In genomic region chr12:45490232-45490881, GRCh38 we compare ENCODE assay signal across 20 cellular contexts.
DNase-seq lines count a peak whose midpoint lies in the region; ATAC-seq, FAIRE-seq and TF ChIP-seq lines count a peak whose summit lies in the region.
"Had no signal": no experiment of that assay in that cellular context is flagged by ENCODE, and none has a peak within 500 bp of the region (broad histone marks: within the 10 kb centered on the region; RNA-seq: fewer than 3 reads in every experiment).

No MANE protein-coding gene starts in this region.

- H3K27me3 Mint-ChIP-seq in neural crest cell (ENCODE audit: low read depth): no peaks in the 10 kb centered on the region
- no peaks in the 10 kb centered on the region for H3K27me3 Mint-ChIP-seq in Calu3 (ENCODE audit: unreplicated experiment)
- H3K27me3 Mint-ChIP-seq: T-helper 17 cell had no signal

- H3K27me3 ChIP-seq in DOHH2 (ENCODE audit: control insufficient read depth, low read length) (no peaks in the 10 kb centered on the region), K562 (ENCODE audit: control insufficient read depth in 2 of 2, insufficient read depth in 2 of 2, low read length in 2 of 2) (no peaks in the 10 kb centered on the region), breast epithelium (no peaks in the 10 kb centered on the region)

- no peak overlapping the region for H2AFZ ChIP-seq in K562 (ENCODE audit: low read depth, low read length)

- no peaks in the 10 kb centered on the region for H3K79me2 ChIP-seq in DOHH2 (ENCODE audit: control insufficient read depth, low read length)
- no peaks in the 10 kb centered on the region for H3K79me2 ChIP-seq in K562 (ENCODE audit: control insufficient read depth, insufficient read depth, low read length)

- no peak for TF ChIP-seq POLR2A in K562 (conservative IDR thresholded peaks at IDR 0.05)
- TF ChIP-seq POLR2A in breast epithelium (IDR thresholded peaks at IDR 0.05): no peak

- H3K36me3 ChIP-seq in DOHH2 (ENCODE audit: control insufficient read depth, low read length) (no peaks in the 10 kb centered on the region), K562 (ENCODE audit: control insufficient read depth, insufficient read depth, low read length) (no peaks in the 10 kb centered on the region), breast epithelium (no peaks in the 10 kb centered on the region)

- ATAC-seq in K562 (no peak), GM21423 (IDR thresholded peaks at IDR 0.05; ENCODE audit: unreplicated experiment) (no peak)
- ATAC-seq: GM12878, T-helper 17 cell had no signal

- in situ Hi-C loops in K562 (cut with MboI): no loop called here

- peak; percentile 11 to 26 for DNase-seq in Kasumi-1 (lab: John Stamatoyannopoulos, UW)
- DNase-seq in K562 (ENCODE audit: extremely low read depth in 1 of 4, low spot score in 3 of 4): no peak
- no peak for DNase-seq in neural crest cell (ENCODE audit: low read depth, low spot score)
- DNase-seq in OCI-M2 (lab: John Stamatoyannopoulos, UW; ENCODE audit: unreplicated experiment): no peak
- no peak for DNase-seq in breast epithelium (ENCODE audit: low spot score in 2 of 2)
- DNase-seq in Calu3: no peak
- DNase-seq: AML-193, NCI-H1092, NCI-H2081 treated with DMSO at 0.1 percent for 48 hours, NCI-H510A treated with DMSO at 0.1 percent for 48 hours, SHP77 treated with DMSO at 0.1 percent for 48 hours, T-helper 17 cell had no signal

- POLR2A ChIA-PET in K562 (lab: Yijun Ruan, JAX): no interaction called here

- H3K9me2 ChIP-seq in DOHH2 (replicated peaks; ENCODE audit: control insufficient read depth, low read length): no peaks in the 10 kb centered on the region

- no peaks in the 10 kb centered on the region for H3K9me3 ChIP-seq in DOHH2 (ENCODE audit: control insufficient read depth, insufficient read depth, low read length)
- H3K9me3 ChIP-seq in K562 (replicated peaks; ENCODE audit: control insufficient read depth, insufficient read depth, low read depth, low read length): no peaks in the 10 kb centered on the region
- no peaks in the 10 kb centered on the region for H3K9me3 ChIP-seq in breast epithelium
- H3K9me3 ChIP-seq: Caco-2 had no signal

- H3K4me1 Mint-ChIP-seq in neural crest cell: peaks cover 7% of the 10 kb centered on the region
- H3K4me1 Mint-ChIP-seq in Calu3 (ENCODE audit: low read depth, unreplicated experiment): no peaks in the 10 kb centered on the region

- under 1% methylated on average over 7 of the region's 7 CpGs for WGBS in K562 (ENCODE audit: insufficient coverage, low coverage, missing lambda C conversion rate)

- H3K4me2 ChIP-seq in DOHH2 (ENCODE audit: low read length) (no peak overlapping the region), K562 (ENCODE audit: insufficient read depth, low read length) (no peak overlapping the region)

- H3K4me3 Mint-ChIP-seq in neural crest cell: no peak overlapping the region
- no peak overlapping the region for H3K4me3 Mint-ChIP-seq in Calu3 (ENCODE audit: low read depth, unreplicated experiment)
- H3K4me3 Mint-ChIP-seq: T-helper 17 cell had no signal

- H3F3A ChIP-seq in DOHH2 (ENCODE audit: control insufficient read depth, insufficient read depth): no peaks in the 10 kb centered on the region

- TF ChIP-seq RAD21 in K562 (CRISPR knock-in tag; conservative IDR thresholded peaks at IDR 0.05 in 1 of 2, IDR thresholded peaks at IDR 0.05 in 1 of 2): no peak

- H3K27ac ChIP-seq in DOHH2 (ENCODE audit: low read depth, low read length) (no peak overlapping the region), K562 (ENCODE audit: extremely low read depth, low read depth, low read length) (no peak overlapping the region), breast epithelium (no peak overlapping the region)
- H3K27ac ChIP-seq: HL-60 had no signal

- H3K36me3 Mint-ChIP-seq in neural crest cell (ENCODE audit: low read depth) (peaks cover 6% of the 10 kb centered on the region), Calu3 (ENCODE audit: insufficient read depth, unreplicated experiment) (no peaks in the 10 kb centered on the region)

- no peaks in the 10 kb centered on the region for H4K20me1 ChIP-seq in DOHH2 (ENCODE audit: control insufficient read depth, insufficient read depth, low read depth, low read length)
- H4K20me1 ChIP-seq in K562 (replicated peaks; ENCODE audit: control insufficient read depth, insufficient read depth, low read length): no peaks in the 10 kb centered on the region

- intact Hi-C loops in K562 (cut with micrococcal nuclease): no loop called here
- intact Hi-C loops in breast epithelium (cut with DNase I; ENCODE audit: low total_unique reads): no loop called here
- intact Hi-C loops in Calu3 (cut with micrococcal nuclease; ENCODE audit: unreplicated experiment): no loop called here

- no peak overlapping the region for H3K4me3 ChIP-seq in DOHH2 (ENCODE audit: low read length)
- no peak overlapping the region for H3K4me3 ChIP-seq in K562
- H3K4me3 ChIP-seq in breast epithelium: no peak overlapping the region
- H3K4me3 ChIP-seq: GM12878 had no signal

- H3K9me1 ChIP-seq in K562 (ENCODE audit: control insufficient read depth, insufficient read depth, low read length): no peaks in the 10 kb centered on the region

- BruUV-seq in K562 (replicated peaks; lab: Mats Ljungman, UMichigan) (no TSS peak), Calu3 (replicated peaks; lab: Mats Ljungman, UMichigan) (no TSS peak)

- H3K9me3 Mint-ChIP-seq in neural crest cell (peaks cover 12% of the 10 kb centered on the region), Calu3 (ENCODE audit: low read depth, unreplicated experiment) (peaks cover 5% of the 10 kb centered on the region)

- no peak for FAIRE-seq in K562 (lab: Jason Lieb, UNC)
- FAIRE-seq: G401.6, GM12878, GM18507, H1 had no signal

- H3K4me1 ChIP-seq in DOHH2 (ENCODE audit: control insufficient read depth, low read length) (no peaks in the 10 kb centered on the region), K562 (replicated peaks in 1 of 2; ENCODE audit: control insufficient read depth in 2 of 2, insufficient read depth in 2 of 2, low read length in 2 of 2) (no peaks in the 10 kb centered on the region), breast epithelium (no peaks in the 10 kb centered on the region)

- peak; percentile 10 for TF ChIP-seq CTCF in DOHH2 (IDR thresholded peaks at IDR 0.05; ENCODE audit: low read depth, low read length, poor library complexity, severe bottlenecking)
- no peak for TF ChIP-seq CTCF in K562 (IDR thresholded peaks at IDR 0.05 in 2 of 3, conservative IDR thresholded peaks at IDR 0.05 in 1 of 3; ENCODE audit: insufficient read depth in 2 of 3, low read depth in 1 of 3, low read length in 3 of 3)
- TF ChIP-seq CTCF in neural crest cell (conservative IDR thresholded peaks at IDR 0.05): peak; percentile 24
- no peak for TF ChIP-seq CTCF in breast epithelium (IDR thresholded peaks at IDR 0.05)
- no peak for TF ChIP-seq CTCF in Calu3 (IDR thresholded peaks at IDR 0.05; ENCODE audit: unreplicated experiment)

- H3K27ac Mint-ChIP-seq in neural crest cell (ENCODE audit: unreplicated experiment): no peak overlapping the region
- no peak overlapping the region for H3K27ac Mint-ChIP-seq in Calu3 (ENCODE audit: unreplicated experiment)
- H3K27ac Mint-ChIP-seq: T-helper 17 cell had no signal

- no peak for TF ChIP-seq EP300 in K562 (IDR thresholded peaks at IDR 0.05; ENCODE audit: low read length)

- CTCF ChIA-PET in K562 (lab: Yijun Ruan, JAX; ENCODE audit: low intra/inter-chr PET ratio): no interaction called here
- CTCF ChIA-PET in Calu3 (lab: Charles Lee): no interaction called here

- no peak overlapping the region for H3K9ac ChIP-seq in K562 (ENCODE audit: insufficient read depth in 1 of 2, low read depth in 2 of 2, low read length in 2 of 2)

TF ChIP-seq in K562, 482 proteins besides CTCF, POLR2A, EP300 and RAD21:
- TF ChIP-seq ARHGAP35 (IDR thresholded peaks at IDR 0.05; ENCODE audit: partially characterized antibody) (no peak), ZNF165 (CRISPR knock-in tag; IDR thresholded peaks at IDR 0.05; ENCODE audit: borderline replicate concordance) (no peak), NFIX (CRISPR knock-in tag; IDR thresholded peaks at IDR 0.05; ENCODE audit: low read depth) (no peak), TFE3 (CRISPR knock-in tag; IDR thresholded peaks at IDR 0.05) (0 out of 2 replicates have a peak, but pooled peaks have one; percentile 11), MEF2A (IDR thresholded peaks at IDR 0.05; ENCODE audit: control insufficient read depth, low read depth, low read length) (no peak)
- TF ChIP-seq, protein P1, sequence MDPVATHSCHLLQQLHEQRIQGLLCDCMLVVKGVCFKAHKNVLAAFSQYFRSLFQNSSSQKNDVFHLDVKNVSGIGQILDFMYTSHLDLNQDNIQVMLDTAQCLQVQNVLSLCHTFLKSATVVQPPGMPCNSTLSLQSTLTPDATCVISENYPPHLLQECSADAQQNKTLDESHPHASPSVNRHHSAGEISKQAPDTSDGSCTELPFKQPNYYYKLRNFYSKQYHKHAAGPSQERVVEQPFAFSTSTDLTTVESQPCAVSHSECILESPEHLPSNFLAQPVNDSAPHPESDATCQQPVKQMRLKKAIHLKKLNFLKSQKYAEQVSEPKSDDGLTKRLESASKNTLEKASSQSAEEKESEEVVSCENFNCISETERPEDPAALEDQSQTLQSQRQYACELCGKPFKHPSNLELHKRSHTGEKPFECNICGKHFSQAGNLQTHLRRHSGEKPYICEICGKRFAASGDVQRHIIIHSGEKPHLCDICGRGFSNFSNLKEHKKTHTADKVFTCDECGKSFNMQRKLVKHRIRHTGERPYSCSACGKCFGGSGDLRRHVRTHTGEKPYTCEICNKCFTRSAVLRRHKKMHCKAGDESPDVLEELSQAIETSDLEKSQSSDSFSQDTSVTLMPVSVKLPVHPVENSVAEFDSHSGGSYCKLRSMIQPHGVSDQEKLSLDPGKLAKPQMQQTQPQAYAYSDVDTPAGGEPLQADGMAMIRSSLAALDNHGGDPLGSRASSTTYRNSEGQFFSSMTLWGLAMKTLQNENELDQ (CRISPR knock-in tag; IDR thresholded peaks at IDR 0.05; ENCODE audit: borderline replicate concordance): no peak
TF ChIP-seq in K562: peak in this region for 1.

Comparison
In these comparisons a context has a peak if more than half of its experiments do, and no peak if none do; other contexts are left out.
1. CTCF ChIP-seq: peak in DOHH2 (single experiment) and neural crest cell (single experiment); none in K562 (0 of 3), breast epithelium (0 of 3) and Calu3 (single experiment).
2. DNase-seq: peak in Kasumi-1 (2 of 2); none in K562 (0 of 4), neural crest cell (single experiment), OCI-M2 (single experiment), breast epithelium (0 of 2) and Calu3 (single experiment).